In genomic region chr2:26561918-26562810, GRCh38 we compare ENCODE assay signal across 8 cellular contexts.
A peak's percentile ranks its signal among the peaks of the same experiment; 100 is the strongest.
DNase-seq lines count a peak whose midpoint lies in the region; ATAC-seq and TF ChIP-seq lines count a peak whose summit lies in the region.

No MANE protein-coding gene starts in this region.

- H3K9me3 ChIP-seq in AG04450 (ENCODE audit: control insufficient read depth, insufficient read depth, low read length) (no peaks in the 10 kb centered on the region; the same call in 1 of the 2 replicates), lower lobe of right lung (no peaks in the 10 kb centered on the region), suprapubic skin (no peaks in the 10 kb centered on the region)

- H3K4me3 ChIP-seq in AG04450 (ENCODE audit: low read depth, low read length) (peak overlapping the region; percentile 20; the same call in 1 of the 2 replicates), choroid plexus epithelial cell (ENCODE audit: low read depth, low read length) (no peak overlapping the region), lower lobe of right lung (peak overlapping the region; percentile 46), suprapubic skin (peak overlapping the region; percentile 47)

- H3K36me3 ChIP-seq in lower lobe of right lung (no peaks in the 10 kb centered on the region), suprapubic skin (no peaks in the 10 kb centered on the region)

- ATAC-seq in HG03354 (IDR thresholded peaks at IDR 0.05; ENCODE audit: poor library complexity, severe bottlenecking, unreplicated experiment) (peak; percentile 67), lower lobe of right lung (peak; percentile 77 to 82), GM19328 (IDR thresholded peaks at IDR 0.05; ENCODE audit: unreplicated experiment) (no peak)

- TF ChIP-seq EP300 in suprapubic skin (IDR thresholded peaks at IDR 0.05) = no peak

- CTCF ChIA-PET in AG04450 (lab: Charles Lee) (interaction anchor here (1.1 kb wide), 1 partner anchor 16 kb away, joined by 4 read pairs; no protein-coding TSS in a partner anchor), RWPE1 (lab: Yijun Ruan, JAX) (interaction anchor here (0.6 to 1.1 kb wide), 3 partner anchors 11 to 221 kb away, joined by 3 to 4 read pairs (median 3); no protein-coding TSS in a partner anchor)

- TF ChIP-seq CTCF in AG04450 (IDR thresholded peaks at IDR 0.05; ENCODE audit: low read depth, low read length) = 0 out of 2 replicates have a peak, but pooled peaks have one; percentile 8
- peak; percentile 30; the same call in 1 of the 2 replicates for TF ChIP-seq CTCF in RWPE1 (conservative IDR thresholded peaks at IDR 0.05; ENCODE audit: low read depth)
- peak; percentile 19 for TF ChIP-seq CTCF in choroid plexus epithelial cell (conservative IDR thresholded peaks at IDR 0.05; ENCODE audit: low read depth, low read length)
- TF ChIP-seq CTCF in lower lobe of right lung (IDR thresholded peaks at IDR 0.05) = no peak
- no peak for TF ChIP-seq CTCF in suprapubic skin (IDR thresholded peaks at IDR 0.05)

- H3K4me1 ChIP-seq in lower lobe of right lung (peaks cover 13% of the 10 kb centered on the region), suprapubic skin (peaks cover 14% of the 10 kb centered on the region)

- no peak for TF ChIP-seq POLR2A in suprapubic skin (IDR thresholded peaks at IDR 0.05)

- H3K27me3 ChIP-seq in AG04450 (ENCODE audit: control insufficient read depth, insufficient read depth, low read length) (peaks cover 67% of the 10 kb centered on the region), lower lobe of right lung (ENCODE audit: low read depth) (peaks cover 84% of the 10 kb centered on the region), suprapubic skin (peaks cover 84% of the 10 kb centered on the region)

- intact Hi-C loops in lower lobe of right lung (cut with DNase I) = no loop called here

- no peak for DNase-seq in AG04450 (ENCODE audit: low read depth, low spot score)
- DNase-seq in RWPE1 (ENCODE audit: low spot score) = peak; percentile 59
- DNase-seq in choroid plexus epithelial cell (ENCODE audit: low read depth) = peak; percentile 5
- DNase-seq in lower lobe of right lung = peak; percentile 68
- DNase-seq in suprapubic skin (ENCODE audit: low spot score in 2 of 2) = peak; percentile 69 to 74
- DNase-seq in effector CD8-positive, alpha-beta T cell (lab: John Stamatoyannopoulos, UW) = no peak

- 82% methylated on average over 11 of the region's 69 CpGs for WGBS in suprapubic skin

- POLR2A ChIA-PET in AG04450 (lab: Yijun Ruan, JAX) = no interaction called here
- POLR2A ChIA-PET in RWPE1 (lab: Yijun Ruan, JAX; ENCODE audit: low non-redundant PET) = no interaction called here

- no peak overlapping the region for H3K27ac ChIP-seq in AG04450 (ENCODE audit: low read depth, low read length)
- no peak overlapping the region for H3K27ac ChIP-seq in RWPE1
- no peak overlapping the region for H3K27ac ChIP-seq in lower lobe of right lung
- no peak overlapping the region for H3K27ac ChIP-seq in suprapubic skin

Comparison
In these comparisons a context has a peak if more than half of its experiments do, and no peak if none do; other contexts are left out.
1. DNase-seq: peak in RWPE1 (single experiment), choroid plexus epithelial cell (single experiment), lower lobe of right lung (single experiment) and suprapubic skin (2 of 2); none in AG04450 (single experiment) and effector CD8-positive, alpha-beta T cell (single experiment).
2. CTCF ChIP-seq: peak in AG04450 (single experiment), RWPE1 (single experiment) and choroid plexus epithelial cell (single experiment); none in lower lobe of right lung (single experiment) and suprapubic skin (0 of 2).